Comparison of ENCODE assay signal across 12 cellular contexts in the genomic region with DNA sequence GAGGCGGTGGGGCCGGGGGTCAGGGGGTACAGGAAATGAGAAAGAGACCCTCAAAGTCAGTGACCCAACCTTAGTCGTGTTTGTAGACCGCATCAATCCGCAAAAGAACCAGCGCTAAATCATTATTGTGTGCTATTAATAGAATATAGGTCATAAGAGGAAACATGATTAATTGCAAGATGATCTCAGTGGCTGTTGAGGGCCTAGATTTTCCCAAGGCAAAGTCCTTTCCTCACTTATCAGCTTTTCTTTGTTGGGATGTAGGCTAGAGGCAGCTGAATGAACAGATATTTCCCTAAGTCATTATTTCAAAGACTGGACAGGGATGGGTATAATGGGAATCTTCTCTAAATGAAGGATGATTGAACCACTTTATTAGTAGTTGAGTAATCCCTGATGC.
DNase-seq lines count a peak whose midpoint lies in the region; ATAC-seq and TF ChIP-seq lines count a peak whose summit lies in the region.
"Had no signal": no experiment of that assay in that cellular context is flagged by ENCODE, and none has a peak within 500 bp of the region (broad histone marks: within the 10 kb centered on the region; RNA-seq: fewer than 3 reads in every experiment).

No MANE protein-coding gene starts in this region.

- peak in 1 of 2 donors; percentile 33 for ATAC-seq in naive B cell (ENCODE audit: low read depth in 2 of 2)
- no peak for ATAC-seq in GM18858 (IDR thresholded peaks at IDR 0.05; ENCODE audit: unreplicated experiment)

- no peaks in the 10 kb centered on the region for H3K9me2 ChIP-seq in Loucy (replicated peaks; ENCODE audit: low read depth, low read length)

- H3K36me3 ChIP-seq in Loucy (ENCODE audit: insufficient read depth, low read length) = no peaks in the 10 kb centered on the region
- H3K36me3 ChIP-seq: ascending aorta, SJSA1 had no signal

- H3K27me3 Mint-ChIP-seq in naive B cell = no peaks in the 10 kb centered on the region

- H3F3A ChIP-seq in Loucy (ENCODE audit: low read depth) = peaks cover 6% of the 10 kb centered on the region; the same call in 1 of the 2 replicates

- peak overlapping the region; percentile 44 to 95 (median 82) for H3K27ac Mint-ChIP-seq in naive B cell

- no peaks in the 10 kb centered on the region for H3K9me3 Mint-ChIP-seq in naive B cell

- H4K20me1 ChIP-seq in Loucy (ENCODE audit: insufficient read depth, low read length, poor library complexity, severe bottlenecking) = no peaks in the 10 kb centered on the region

- intact Hi-C loops in posterior vena cava (cut with DNase I) = no loop called here

- H3K4me3 Mint-ChIP-seq in naive B cell = peak overlapping the region; percentile 1 to 74 (median 45)

- H3K79me2 ChIP-seq in Loucy (ENCODE audit: insufficient read depth, low read length) = peaks cover 15% of the 10 kb centered on the region

- H3K27me3 ChIP-seq in Loucy (ENCODE audit: insufficient read depth, low read length, poor library complexity, severe bottlenecking) = no peaks in the 10 kb centered on the region
- H3K27me3 ChIP-seq: ascending aorta, SJSA1 had no signal

- peaks cover 62 to 100% (median 90%) of the 10 kb centered on the region in 3 donors for H3K4me1 Mint-ChIP-seq in naive B cell

- TF ChIP-seq CTCF in AG10803 (conservative IDR thresholded peaks at IDR 0.05; ENCODE audit: low read length) (no peak), Loucy (conservative IDR thresholded peaks at IDR 0.05; ENCODE audit: low read length) (no peak), choroid plexus epithelial cell (conservative IDR thresholded peaks at IDR 0.05; ENCODE audit: low read depth, low read length) (no peak)

- no peak overlapping the region for H2AFZ ChIP-seq in Loucy (ENCODE audit: low read length)

- H3K4me1 ChIP-seq in Loucy (ENCODE audit: insufficient read depth, low read length, poor library complexity, severe bottlenecking) = peaks cover 70% of the 10 kb centered on the region
- H3K4me1 ChIP-seq: ascending aorta had no signal

- no peaks in the 10 kb centered on the region for H3K9me3 ChIP-seq in Loucy (ENCODE audit: insufficient read depth, low read depth, low read length)
- H3K9me3 ChIP-seq: ascending aorta, SJSA1 had no signal

- DNase-seq in AG10803 (ENCODE audit: low read depth) = peak; percentile 28
- DNase-seq in choroid plexus epithelial cell (ENCODE audit: low read depth) = peak; percentile 46
- no peak for DNase-seq in naive B cell
- no peak for DNase-seq in activated CD8-positive, alpha-beta memory T cell treated with anti-CD3 and anti-CD28 coated beads, Interleukin-2, amount 50 U/mL, for 48 hours
- no peak for DNase-seq in posterior vena cava (ENCODE audit: low spot score)
- no peak for DNase-seq in amniotic stem cell (lab: John Stamatoyannopoulos, UW)
- DNase-seq: activated T-cell treated with anti-CD3 and anti-CD28 coated beads, Interleukin-2, amount 50 U/mL, for 1 hour had no signal

- H3K9ac ChIP-seq in Loucy (ENCODE audit: low read depth, low read length, poor library complexity, severe bottlenecking) = peak overlapping the region; percentile 50

- peaks cover 0 to 13% of the 10 kb centered on the region in 2 donors for H3K36me3 Mint-ChIP-seq in naive B cell

- peak overlapping the region; percentile 14 for H3K4me2 ChIP-seq in Loucy (ENCODE audit: low read depth, low read length, poor library complexity, severe bottlenecking)

- H3K4me3 ChIP-seq in AG10803 (ENCODE audit: low read length) (no peak overlapping the region), Loucy (ENCODE audit: low read length, poor library complexity, severe bottlenecking) (no peak overlapping the region), choroid plexus epithelial cell (ENCODE audit: low read depth, low read length) (no peak overlapping the region)
- H3K4me3 ChIP-seq: ascending aorta, SJSA1, skin epidermis had no signal

Comparison
In these comparisons a context has a peak if more than half of its experiments do, and no peak if none do; other contexts are left out.
1. DNase-seq: peak in AG10803 (single experiment) and choroid plexus epithelial cell (single experiment); none in naive B cell (single experiment), activated CD8-positive, alpha-beta memory T cell treated with anti-CD3 and anti-CD28 coated beads, Interleukin-2, amount 50 U/mL, for 48 hours (single experiment), posterior vena cava (single experiment) and amniotic stem cell (single experiment).